12 cellular contexts compared by ENCODE assay signal in genomic region chr5:179267071-179267670, GRCh38.
DNase-seq lines count a peak whose midpoint lies in the region; ATAC-seq and TF ChIP-seq lines count a peak whose summit lies in the region.
"Had no signal": no experiment of that assay in that cellular context is flagged by ENCODE, and none has a peak within 500 bp of the region (broad histone marks: within the 10 kb centered on the region; RNA-seq: fewer than 3 reads in every experiment).

No MANE protein-coding gene starts in this region.

- TF ChIP-seq CTCF in BE2C (IDR thresholded peaks at IDR 0.05; ENCODE audit: low read depth, low read length) = no peak
- TF ChIP-seq CTCF in Panc1 (IDR thresholded peaks at IDR 0.05) = no peak

- peak; percentile 56 for ATAC-seq in Panc1
- ATAC-seq in left cardiac atrium = no peak
- no peak for ATAC-seq in GM18909 (IDR thresholded peaks at IDR 0.05; ENCODE audit: poor library complexity, unreplicated experiment)
- no peak for ATAC-seq in HG02798 (IDR thresholded peaks at IDR 0.05; ENCODE audit: poor library complexity, unreplicated experiment)
- ATAC-seq: CD8-positive, alpha-beta T cell; heart left ventricle had no signal

- no peaks in the 10 kb centered on the region for H3K36me3 ChIP-seq in BE2C
- no peaks in the 10 kb centered on the region for H3K36me3 ChIP-seq in Panc1 (ENCODE audit: control insufficient read depth, insufficient read depth, low read length)
- H3K36me3 ChIP-seq: heart left ventricle had no signal

- in situ Hi-C loops in Panc1 (cut with HindIII; ENCODE audit: low pct_unique_long_range_greater_than_20kb, low sequenced_read_pairs) = no loop called here

- peaks cover 5% of the 10 kb centered on the region for H3K4me1 ChIP-seq in BE2C
- no peaks in the 10 kb centered on the region for H3K4me1 ChIP-seq in Panc1 (ENCODE audit: control insufficient read depth, insufficient read depth, low read length)

- intact Hi-C loops in Panc1 (cut with micrococcal nuclease; ENCODE audit: unreplicated experiment) = no loop called here
- intact Hi-C loops in left cardiac atrium (cut with DNase I) = no loop called here
- intact Hi-C loops in posterior vena cava (cut with DNase I) = no loop called here

- POLR2A ChIA-PET in Panc1 (lab: Charles Lee) = no interaction called here

- DNase-seq in BE2C = peak; percentile 12
- DNase-seq in Panc1 (ENCODE audit: low read depth, low spot score) = no peak
- DNase-seq in left cardiac atrium = peak; percentile 31
- DNase-seq in posterior vena cava (ENCODE audit: low spot score) = peak; percentile 78
- no peak for DNase-seq in NOMO-1 (lab: John Stamatoyannopoulos, UW; ENCODE audit: unreplicated experiment in 2 of 2)
- no peak for DNase-seq in NAMALWA (ENCODE audit: low spot score)
- DNase-seq: CD8-positive, alpha-beta T cell; effector memory CD4-positive, alpha-beta T cell; NCI-H187 had no signal

- no peaks in the 10 kb centered on the region for H3K27me3 ChIP-seq in BE2C
- no peaks in the 10 kb centered on the region for H3K27me3 ChIP-seq in Panc1 (ENCODE audit: control insufficient read depth, insufficient read depth, low read length)

- H3K9me3 ChIP-seq in BE2C = no peaks in the 10 kb centered on the region
- no peaks in the 10 kb centered on the region for H3K9me3 ChIP-seq in Panc1 (ENCODE audit: control insufficient read depth, insufficient read depth, low read depth, low read length)
- H3K9me3 ChIP-seq: heart left ventricle had no signal

- CTCF ChIA-PET in Panc1 (lab: Charles Lee) = interaction anchor here (0.6 kb wide), 1 partner anchor 53 kb away, joined by 6 read pairs; no protein-coding TSS in a partner anchor

- H3K27ac ChIP-seq in Panc1 (ENCODE audit: low read length) = no peak overlapping the region

- BruUV-seq in Panc1 (replicated peaks; lab: Mats Ljungman, UMichigan) = no TSS peak

- H3K4me3 ChIP-seq in BE2C (ENCODE audit: low read depth, low read length) (no peak overlapping the region), Panc1 (ENCODE audit: low read depth in 2 of 2, low read length in 2 of 2) (no peak overlapping the region)
- H3K4me3 ChIP-seq: heart left ventricle had no signal

Comparison
In these comparisons a context has a peak if more than half of its experiments do, and no peak if none do; other contexts are left out.
1. DNase-seq: peak in BE2C (single experiment), left cardiac atrium (single experiment) and posterior vena cava (single experiment); none in Panc1 (single experiment), NOMO-1 (0 of 2) and NAMALWA (single experiment).